In the genomic region with DNA sequence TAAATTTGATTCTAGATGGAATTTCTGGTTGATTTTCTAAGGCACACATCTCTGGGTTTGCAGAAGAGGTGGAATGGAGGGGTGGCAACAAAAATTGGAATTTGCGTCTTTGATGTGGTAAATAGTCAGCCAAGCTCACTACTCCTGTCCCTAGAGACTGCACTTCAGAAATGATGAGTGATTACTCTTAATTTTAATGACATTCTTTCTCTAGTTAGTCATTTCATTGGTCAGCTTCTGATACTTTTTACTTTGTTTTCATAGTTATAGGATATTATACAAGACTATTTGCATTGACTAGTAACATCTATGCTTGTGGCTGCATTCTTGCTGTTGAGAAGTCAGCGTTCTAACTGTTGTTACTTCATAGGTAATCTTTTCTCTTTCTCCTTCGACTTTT, we compare ENCODE assay signal across 1 cellular context.
TF ChIP-seq lines count a peak whose summit lies in the region.

No MANE protein-coding gene starts in this region.

TF ChIP-seq in GM12878, 131 proteins besides CTCF, POLR2A, EP300 and RAD21 (continued from another document):
- no peak for TF ChIP-seq CUX1 (IDR thresholded peaks at IDR 0.05; ENCODE audit: insufficient replicate concordance, low read depth, low read length)
- no peak for TF ChIP-seq NFXL1 (IDR thresholded peaks at IDR 0.05; ENCODE audit: borderline replicate concordance)
TF ChIP-seq in GM12878: peak in this region for 2.
